Comparison of ENCODE assay signal across 11 cellular contexts in the genomic region with DNA sequence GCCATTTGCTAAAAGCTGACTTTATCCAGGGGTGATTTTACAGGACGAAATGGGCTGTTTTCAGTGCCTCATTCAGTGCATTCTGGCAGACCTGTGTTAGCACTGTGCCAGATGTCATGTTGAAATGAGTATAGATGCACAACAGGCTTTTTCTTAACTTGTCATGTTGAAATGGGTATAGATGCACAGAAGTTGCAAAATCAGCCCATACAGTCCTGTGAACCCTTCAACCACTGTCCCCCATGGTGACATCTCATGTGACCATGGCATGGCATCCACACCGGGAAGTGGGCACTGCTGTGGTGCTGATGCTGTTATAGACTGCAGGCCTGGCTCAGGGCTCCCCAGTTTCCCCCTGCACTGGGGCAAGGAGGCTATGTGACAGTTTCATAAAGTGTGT. TPM values are rescaled to one million over a fixed set of nuclear protein-coding genes. Genes with fewer than 3 reads are reported as not detected.
DNase-seq lines count a peak whose midpoint lies in the region; ATAC-seq and TF ChIP-seq lines count a peak whose summit lies in the region.
"Had no signal": no experiment of that assay in that cellular context is flagged by ENCODE, and none has a peak within 500 bp of the region (broad histone marks: within the 10 kb centered on the region; RNA-seq: fewer than 3 reads in every experiment).

No MANE protein-coding gene starts in this region.

- CTCF ChIA-PET in WTC11 (lab: Charles Lee), result interaction anchor here (0.7 to 0.9 kb wide), 3 partner anchors 10 to 44 kb away, joined by 3 read pairs; no protein-coding TSS in a partner anchor

- peak overlapping the region; percentile 74 for H3K4me3 Mint-ChIP-seq in stimulated activated naive CD8-positive, alpha-beta T cell treated with anti-CD3 and anti-CD28 coated beads, Interleukin-15, Interleukin-2, amounts not matched to agents 100 ng/mL and 50 ng/mL, for 24 hours
- H3K4me3 Mint-ChIP-seq in WTC11, result peak overlapping the region; percentile 52

- no peak overlapping the region for H3K27ac ChIP-seq in lower lobe of right lung
- no peak overlapping the region for H3K27ac ChIP-seq in left ventricle myocardium inferior (replicated peaks)

- peak overlapping the region; percentile 3 for H3K4me3 ChIP-seq in lower lobe of right lung
- H3K4me3 ChIP-seq in left ventricle myocardium inferior, result no peak overlapping the region

- no peak for ATAC-seq in stimulated activated naive CD8-positive, alpha-beta T cell treated with anti-CD3 and anti-CD28 coated beads, Interleukin-15, Interleukin-2, amounts not matched to agents 100 U/mL and 50 U/mL, for 24 hours
- ATAC-seq in WTC11 (no peak), lower lobe of right lung (no peak)

- H3K9me3 ChIP-seq in lower lobe of right lung (no peaks in the 10 kb centered on the region), left ventricle myocardium inferior (replicated peaks) (no peaks in the 10 kb centered on the region)

- H3K4me1 ChIP-seq in lower lobe of right lung (peaks cover 32% of the 10 kb centered on the region), left ventricle myocardium inferior (peaks cover 38% of the 10 kb centered on the region)

- no peak for DNase-seq in stimulated activated naive CD8-positive, alpha-beta T cell treated with anti-CD3 and anti-CD28 coated beads, Interleukin-15, Interleukin-2, amounts not matched to agents 100 U/mL and 50 U/mL, for 24 hours
- DNase-seq in WTC11 (ENCODE audit: low spot score) (no peak), lower lobe of right lung (peak; percentile 71), DMS114 treated with DMSO at 0.1 percent for 48 hours (lab: John Stamatoyannopoulos, UW; ENCODE audit: unreplicated experiment) (no peak), NCI-H2081 treated with DMSO at 0.1 percent for 48 hours (lab: John Stamatoyannopoulos, UW) (no peak), left ventricle myocardium inferior (no peak), cardiac septum (ENCODE audit: low spot score) (no peak)
- DNase-seq: activated CD4-positive, alpha-beta T cell treated with anti-CD3 and anti-CD28 coated beads for 1 hour; stimulated activated CD4-positive, alpha-beta T cell treated with anti-CD3 and anti-CD28 coated beads, Interleukin-4, amount 100 ng/mL, for 24 hours had no signal

- POLR2A ChIA-PET in WTC11 (lab: Charles Lee), result no interaction called here

- peaks cover 7% of the 10 kb centered on the region for H3K36me3 ChIP-seq in lower lobe of right lung
- no peaks in the 10 kb centered on the region for H3K36me3 ChIP-seq in left ventricle myocardium inferior

- no peaks in the 10 kb centered on the region for H3K27me3 Mint-ChIP-seq in stimulated activated naive CD8-positive, alpha-beta T cell treated with anti-CD3 and anti-CD28 coated beads, Interleukin-15, Interleukin-2, amounts not matched to agents 100 ng/mL and 50 ng/mL, for 24 hours
- H3K27me3 Mint-ChIP-seq in WTC11 (ENCODE audit: low read depth), result no peaks in the 10 kb centered on the region

- peak overlapping the region; percentile 45 for H3K27ac Mint-ChIP-seq in stimulated activated naive CD8-positive, alpha-beta T cell treated with anti-CD3 and anti-CD28 coated beads, Interleukin-15, Interleukin-2, amounts not matched to agents 100 ng/mL and 50 ng/mL, for 24 hours
- H3K27ac Mint-ChIP-seq in WTC11, result peak overlapping the region; percentile 70

- H3K4me1 Mint-ChIP-seq in stimulated activated naive CD8-positive, alpha-beta T cell treated with anti-CD3 and anti-CD28 coated beads, Interleukin-15, Interleukin-2, amounts not matched to agents 100 ng/mL and 50 ng/mL, for 24 hours (ENCODE audit: low read depth), result peaks cover 20% of the 10 kb centered on the region
- peaks cover 24% of the 10 kb centered on the region for H3K4me1 Mint-ChIP-seq in WTC11

- intact Hi-C loops in lower lobe of right lung (cut with DNase I), result no loop called here
- intact Hi-C loops in left ventricle myocardium inferior (cut with micrococcal nuclease), result no loop called here
- intact Hi-C loops in cardiac septum (cut with DNase I), result no loop called here

- peaks cover 4% of the 10 kb centered on the region for H3K36me3 Mint-ChIP-seq in stimulated activated naive CD8-positive, alpha-beta T cell treated with anti-CD3 and anti-CD28 coated beads, Interleukin-15, Interleukin-2, amounts not matched to agents 100 ng/mL and 50 ng/mL, for 24 hours (ENCODE audit: low read depth)
- peaks cover 14% of the 10 kb centered on the region for H3K36me3 Mint-ChIP-seq in WTC11

- no peak for TF ChIP-seq CTCF in WTC11 (IDR thresholded peaks at IDR 0.05)
- TF ChIP-seq CTCF in lower lobe of right lung (IDR thresholded peaks at IDR 0.05), result no peak
- TF ChIP-seq CTCF in left ventricle myocardium inferior (IDR thresholded peaks at IDR 0.05; ENCODE audit: borderline replicate concordance), result no peak

- H3K9me3 Mint-ChIP-seq in stimulated activated naive CD8-positive, alpha-beta T cell treated with anti-CD3 and anti-CD28 coated beads, Interleukin-15, Interleukin-2, amounts not matched to agents 100 ng/mL and 50 ng/mL, for 24 hours, result no peaks in the 10 kb centered on the region
- H3K9me3 Mint-ChIP-seq in WTC11, result no peaks in the 10 kb centered on the region

- H3K27me3 ChIP-seq in lower lobe of right lung (ENCODE audit: low read depth) (no peaks in the 10 kb centered on the region), left ventricle myocardium inferior (ENCODE audit: low read depth) (no peaks in the 10 kb centered on the region)

TF ChIP-seq in WTC11, 78 proteins besides CTCF, POLR2A, EP300 and RAD21 (continues in another document):
- TF ChIP-seq RORB (CRISPR knock-in tag; IDR thresholded peaks at IDR 0.05) (no peak), NR1H2 (CRISPR knock-in tag; IDR thresholded peaks at IDR 0.05) (no peak), ESRRA (CRISPR knock-in tag; IDR thresholded peaks at IDR 0.05; ENCODE audit: borderline replicate concordance) (no peak)
- TF ChIP-seq, protein P1, sequence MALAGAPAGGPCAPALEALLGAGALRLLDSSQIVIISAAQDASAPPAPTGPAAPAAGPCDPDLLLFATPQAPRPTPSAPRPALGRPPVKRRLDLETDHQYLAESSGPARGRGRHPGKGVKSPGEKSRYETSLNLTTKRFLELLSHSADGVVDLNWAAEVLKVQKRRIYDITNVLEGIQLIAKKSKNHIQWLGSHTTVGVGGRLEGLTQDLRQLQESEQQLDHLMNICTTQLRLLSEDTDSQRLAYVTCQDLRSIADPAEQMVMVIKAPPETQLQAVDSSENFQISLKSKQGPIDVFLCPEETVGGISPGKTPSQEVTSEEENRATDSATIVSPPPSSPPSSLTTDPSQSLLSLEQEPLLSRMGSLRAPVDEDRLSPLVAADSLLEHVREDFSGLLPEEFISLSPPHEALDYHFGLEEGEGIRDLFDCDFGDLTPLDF (CRISPR knock-in tag; IDR thresholded peaks at IDR 0.05), result no peak
- TF ChIP-seq, protein P2, sequence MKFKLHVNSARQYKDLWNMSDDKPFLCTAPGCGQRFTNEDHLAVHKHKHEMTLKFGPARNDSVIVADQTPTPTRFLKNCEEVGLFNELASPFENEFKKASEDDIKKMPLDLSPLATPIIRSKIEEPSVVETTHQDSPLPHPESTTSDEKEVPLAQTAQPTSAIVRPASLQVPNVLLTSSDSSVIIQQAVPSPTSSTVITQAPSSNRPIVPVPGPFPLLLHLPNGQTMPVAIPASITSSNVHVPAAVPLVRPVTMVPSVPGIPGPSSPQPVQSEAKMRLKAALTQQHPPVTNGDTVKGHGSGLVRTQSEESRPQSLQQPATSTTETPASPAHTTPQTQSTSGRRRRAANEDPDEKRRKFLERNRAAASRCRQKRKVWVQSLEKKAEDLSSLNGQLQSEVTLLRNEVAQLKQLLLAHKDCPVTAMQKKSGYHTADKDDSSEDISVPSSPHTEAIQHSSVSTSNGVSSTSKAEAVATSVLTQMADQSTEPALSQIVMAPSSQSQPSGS (CRISPR knock-in tag; IDR thresholded peaks at IDR 0.05; ENCODE audit: borderline replicate concordance, low read depth), result no peak
- TF ChIP-seq, protein P3, sequence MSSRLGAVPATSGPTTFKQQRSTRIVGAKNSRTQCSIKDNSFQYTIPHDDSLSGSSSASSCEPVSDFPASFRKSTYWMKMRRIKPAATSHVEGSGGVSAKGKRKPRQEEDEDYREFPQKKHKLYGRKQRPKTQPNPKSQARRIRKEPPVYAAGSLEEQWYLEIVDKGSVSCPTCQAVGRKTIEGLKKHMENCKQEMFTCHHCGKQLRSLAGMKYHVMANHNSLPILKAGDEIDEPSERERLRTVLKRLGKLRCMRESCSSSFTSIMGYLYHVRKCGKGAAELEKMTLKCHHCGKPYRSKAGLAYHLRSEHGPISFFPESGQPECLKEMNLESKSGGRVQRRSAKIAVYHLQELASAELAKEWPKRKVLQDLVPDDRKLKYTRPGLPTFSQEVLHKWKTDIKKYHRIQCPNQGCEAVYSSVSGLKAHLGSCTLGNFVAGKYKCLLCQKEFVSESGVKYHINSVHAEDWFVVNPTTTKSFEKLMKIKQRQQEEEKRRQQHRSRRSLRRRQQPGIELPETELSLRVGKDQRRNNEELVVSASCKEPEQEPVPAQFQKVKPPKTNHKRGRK (CRISPR knock-in tag; IDR thresholded peaks at IDR 0.05; ENCODE audit: borderline replicate concordance), result no peak

RNA-seq across cellular contexts. Expression of a gene that starts 2.5 kb away (rescaled TPM):
- total RNA-seq in WTC11 (2021) (314 to 352 TPM (median 343 TPM) in 3 replicates), lower lobe of right lung (218 TPM), left ventricle myocardium inferior (101 TPM), cardiac septum (92.4 TPM)

RNA-seq across cellular contexts. Expression of a gene that starts 27.6 kb away (rescaled TPM):
- total RNA-seq in WTC11 (2021) (81.9 to 87.6 TPM (median 87.5 TPM) in 3 replicates), lower lobe of right lung (46.7 TPM), left ventricle myocardium inferior (26.2 TPM), cardiac septum (38.7 TPM)

RNA-seq across cellular contexts. Expression of a gene that starts 40.2 kb away (rescaled TPM):
- total RNA-seq in WTC11 (2021) (2.0 to 3.1 TPM (median 2.7 TPM) in 3 replicates), lower lobe of right lung (not detected), left ventricle myocardium inferior (not detected), cardiac septum (0.65 TPM)
- total RNA-seq: HT-29 had no signal

RNA-seq across cellular contexts. Expression of a gene that starts 43.7 kb away (rescaled TPM):
- total RNA-seq in WTC11 (2021) (49.9 to 56.3 TPM (median 51.6 TPM) in 3 replicates), lower lobe of right lung (156 TPM), left ventricle myocardium inferior (2.2 TPM), cardiac septum (2.3 TPM)

RNA-seq across cellular contexts. Expression of a gene that starts 48.4 kb away (rescaled TPM):
- 35.0 to 44.8 TPM (median 36.7 TPM) in 3 replicates for total RNA-seq in WTC11 (2021)
- 18.2 TPM for total RNA-seq in lower lobe of right lung
- 3.9 TPM for total RNA-seq in left ventricle myocardium inferior
- total RNA-seq in cardiac septum, result 4.7 TPM
